ENCODE assay signal across 12 cellular contexts in the genomic region with DNA sequence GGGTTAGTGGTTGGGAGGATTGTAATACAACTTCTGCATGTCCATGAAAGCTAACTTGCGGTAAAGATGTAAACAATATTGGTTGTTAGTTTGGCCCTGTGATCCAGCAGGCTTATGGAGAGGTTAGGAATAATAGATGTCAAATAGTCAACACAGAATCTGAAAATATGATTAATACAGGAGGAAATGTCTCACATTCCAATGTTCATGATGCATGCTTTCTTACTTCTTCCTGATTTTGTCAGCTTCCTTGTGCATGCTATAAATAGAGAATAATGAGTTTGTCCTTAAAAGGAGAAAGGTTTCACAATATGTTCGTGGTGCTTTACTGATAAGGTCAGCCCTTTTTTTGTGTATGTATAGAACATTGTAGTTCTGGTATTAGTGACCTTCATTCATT.
DNase-seq lines count a peak whose midpoint lies in the region; FAIRE-seq and TF ChIP-seq lines count a peak whose summit lies in the region.
"Had no signal": no experiment of that assay in that cellular context is flagged by ENCODE, and none has a peak within 500 bp of the region (broad histone marks: within the 10 kb centered on the region; RNA-seq: fewer than 3 reads in every experiment).

No MANE protein-coding gene starts in this region.

- FAIRE-seq in bronchial epithelial cell (lab: Jason Lieb, UNC) = no peak

- H3K4me1 Mint-ChIP-seq in progenitor cell of endocrine pancreas (ENCODE audit: low read depth) = peaks cover 7% of the 10 kb centered on the region

- TF ChIP-seq POLR2A in suprapubic skin (IDR thresholded peaks at IDR 0.05) = no peak

- H3K4me1 ChIP-seq in Loucy (ENCODE audit: insufficient read depth, low read length, poor library complexity, severe bottlenecking) = peaks cover 27% of the 10 kb centered on the region
- no peaks in the 10 kb centered on the region for H3K4me1 ChIP-seq in suprapubic skin
- H3K4me1 ChIP-seq: parathyroid adenoma, upper lobe of right lung had no signal

- H3K27ac Mint-ChIP-seq in progenitor cell of endocrine pancreas = no peak overlapping the region

- DNase-seq in AG10803 (ENCODE audit: low read depth) (peak; percentile 49), bronchial epithelial cell (ENCODE audit: low read depth) (peak; percentile 94), kidney tubule cell (ENCODE audit: low spot score) (peak; percentile 89), NCI-H526 (lab: John Stamatoyannopoulos, UW) (no peak), suprapubic skin (ENCODE audit: low spot score in 2 of 2) (no peak), progenitor cell of endocrine pancreas (ENCODE audit: low spot score, unreplicated experiment) (no peak), NCI-H2227 (lab: John Stamatoyannopoulos, UW; ENCODE audit: unreplicated experiment) (no peak)
- DNase-seq: activated gamma-delta T cell treated with Interleukin-2 at 50 U/mL for 16 hours, Right ventricle myocardium superior, upper lobe of right lung had no signal

- H3K36me3 ChIP-seq in Loucy (ENCODE audit: insufficient read depth, low read length) (no peaks in the 10 kb centered on the region), bronchial epithelial cell (ENCODE audit: control insufficient read depth, insufficient read depth, low read length) (no peaks in the 10 kb centered on the region), suprapubic skin (no peaks in the 10 kb centered on the region)
- H3K36me3 ChIP-seq: upper lobe of right lung had no signal

- no peaks in the 10 kb centered on the region for H3K79me2 ChIP-seq in Loucy (ENCODE audit: insufficient read depth, low read length)
- H3K79me2 ChIP-seq: parathyroid adenoma had no signal

- no peaks in the 10 kb centered on the region for H3K27me3 Mint-ChIP-seq in progenitor cell of endocrine pancreas

- H3K9me3 Mint-ChIP-seq in progenitor cell of endocrine pancreas (ENCODE audit: low read depth) = peaks cover 3% of the 10 kb centered on the region

- TF ChIP-seq CTCF in AG10803 (conservative IDR thresholded peaks at IDR 0.05; ENCODE audit: low read length) (no peak), Loucy (conservative IDR thresholded peaks at IDR 0.05; ENCODE audit: low read length) (no peak), bronchial epithelial cell (IDR thresholded peaks at IDR 0.05; ENCODE audit: insufficient read depth, low read length, severe bottlenecking) (no peak), suprapubic skin (IDR thresholded peaks at IDR 0.05) (no peak), progenitor cell of endocrine pancreas (IDR thresholded peaks at IDR 0.05; ENCODE audit: unreplicated experiment) (no peak)

- H3K27me3 ChIP-seq in Loucy (ENCODE audit: insufficient read depth, low read length, poor library complexity, severe bottlenecking) = no peaks in the 10 kb centered on the region
- no peaks in the 10 kb centered on the region for H3K27me3 ChIP-seq in bronchial epithelial cell (ENCODE audit: control insufficient read depth, insufficient read depth, low read length)
- no peaks in the 10 kb centered on the region for H3K27me3 ChIP-seq in suprapubic skin
- H3K27me3 ChIP-seq: upper lobe of right lung had no signal

- peak overlapping the region; percentile 28 for H3K4me2 ChIP-seq in Loucy (ENCODE audit: low read depth, low read length, poor library complexity, severe bottlenecking)

- H3K4me3 Mint-ChIP-seq in progenitor cell of endocrine pancreas (ENCODE audit: low read depth) = no peak overlapping the region

- no peaks in the 10 kb centered on the region for H3K36me3 Mint-ChIP-seq in progenitor cell of endocrine pancreas (ENCODE audit: insufficient read depth)

- TF ChIP-seq EP300 in suprapubic skin (IDR thresholded peaks at IDR 0.05) = no peak

- H3K9ac ChIP-seq in Loucy (ENCODE audit: low read depth, low read length, poor library complexity, severe bottlenecking) = no peak overlapping the region
- H3K9ac ChIP-seq: parathyroid adenoma had no signal

- WGBS in suprapubic skin = 10% methylated on average over 2 of the region's 2 CpGs

- H3K4me3 ChIP-seq in AG10803 (ENCODE audit: low read length) (no peak overlapping the region), Loucy (ENCODE audit: low read length, poor library complexity, severe bottlenecking) (no peak overlapping the region), bronchial epithelial cell (ENCODE audit: low read depth, low read length) (no peak overlapping the region), suprapubic skin (no peak overlapping the region)
- H3K4me3 ChIP-seq: upper lobe of right lung had no signal

- H3K9me2 ChIP-seq in Loucy (replicated peaks; ENCODE audit: low read depth, low read length) = no peaks in the 10 kb centered on the region

- peak overlapping the region; percentile 63; the same call in 1 of the 2 replicates for H2AFZ ChIP-seq in Loucy (ENCODE audit: low read length)
- H2AFZ ChIP-seq: parathyroid adenoma had no signal

- H3K9me3 ChIP-seq in Loucy (ENCODE audit: insufficient read depth, low read depth, low read length) (no peaks in the 10 kb centered on the region), suprapubic skin (no peaks in the 10 kb centered on the region)
- H3K9me3 ChIP-seq: upper lobe of right lung had no signal

- H3F3A ChIP-seq in Loucy (ENCODE audit: low read depth) = no peaks in the 10 kb centered on the region

- H3K27ac ChIP-seq in suprapubic skin = no peak overlapping the region
- H3K27ac ChIP-seq: parathyroid adenoma, upper lobe of right lung had no signal

- H4K20me1 ChIP-seq in Loucy (ENCODE audit: insufficient read depth, low read length, poor library complexity, severe bottlenecking) = no peaks in the 10 kb centered on the region

Comparison
In these comparisons a context has a peak if more than half of its experiments do, and no peak if none do; other contexts are left out.
1. DNase-seq: peak in AG10803 (single experiment), bronchial epithelial cell (single experiment) and kidney tubule cell (single experiment); none in NCI-H526 (0 of 2), suprapubic skin (0 of 2), progenitor cell of endocrine pancreas (single experiment) and NCI-H2227 (single experiment).